Comparison of ENCODE assay signal across 1 cellular context in the genomic region with DNA sequence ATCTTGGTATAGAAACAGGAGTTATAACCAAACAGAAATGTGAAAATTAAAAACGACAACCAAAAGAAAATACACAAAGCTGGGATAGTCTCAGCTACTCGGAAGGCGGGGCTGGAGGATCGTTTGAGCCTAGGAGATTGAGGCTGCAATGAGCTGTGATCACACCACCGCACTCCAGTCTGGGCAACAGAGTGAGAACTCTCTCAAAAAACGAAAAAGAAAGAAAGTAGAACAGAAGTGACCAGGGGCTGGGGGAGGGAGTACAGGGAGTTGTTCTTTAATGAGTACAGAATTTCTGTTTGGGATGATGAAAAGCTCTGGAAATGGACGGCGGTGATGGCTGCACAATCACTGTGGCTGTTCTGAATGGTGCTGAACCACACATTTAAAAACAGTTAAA.
TF ChIP-seq lines count a peak whose summit lies in the region.

No MANE protein-coding gene starts in this region.

TF ChIP-seq in WTC11, 78 proteins besides CTCF, POLR2A, EP300 and RAD21 (continued from another document):
- TF ChIP-seq, protein P1, sequence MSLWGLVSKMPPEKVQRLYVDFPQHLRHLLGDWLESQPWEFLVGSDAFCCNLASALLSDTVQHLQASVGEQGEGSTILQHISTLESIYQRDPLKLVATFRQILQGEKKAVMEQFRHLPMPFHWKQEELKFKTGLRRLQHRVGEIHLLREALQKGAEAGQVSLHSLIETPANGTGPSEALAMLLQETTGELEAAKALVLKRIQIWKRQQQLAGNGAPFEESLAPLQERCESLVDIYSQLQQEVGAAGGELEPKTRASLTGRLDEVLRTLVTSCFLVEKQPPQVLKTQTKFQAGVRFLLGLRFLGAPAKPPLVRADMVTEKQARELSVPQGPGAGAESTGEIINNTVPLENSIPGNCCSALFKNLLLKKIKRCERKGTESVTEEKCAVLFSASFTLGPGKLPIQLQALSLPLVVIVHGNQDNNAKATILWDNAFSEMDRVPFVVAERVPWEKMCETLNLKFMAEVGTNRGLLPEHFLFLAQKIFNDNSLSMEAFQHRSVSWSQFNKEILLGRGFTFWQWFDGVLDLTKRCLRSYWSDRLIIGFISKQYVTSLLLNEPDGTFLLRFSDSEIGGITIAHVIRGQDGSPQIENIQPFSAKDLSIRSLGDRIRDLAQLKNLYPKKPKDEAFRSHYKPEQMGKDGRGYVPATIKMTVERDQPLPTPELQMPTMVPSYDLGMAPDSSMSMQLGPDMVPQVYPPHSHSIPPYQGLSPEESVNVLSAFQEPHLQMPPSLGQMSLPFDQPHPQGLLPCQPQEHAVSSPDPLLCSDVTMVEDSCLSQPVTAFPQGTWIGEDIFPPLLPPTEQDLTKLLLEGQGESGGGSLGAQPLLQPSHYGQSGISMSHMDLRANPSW (CRISPR knock-in tag; conservative IDR thresholded peaks at IDR 0.05; ENCODE audit: low read depth) = no peak
TF ChIP-seq in WTC11: peak in this region for 0.
